Comparison of ENCODE assay signal across 8 cellular contexts in genomic region chr5:6712582-6713273, GRCh38. TPM values are rescaled to one million over a fixed set of nuclear protein-coding genes. Genes with fewer than 3 reads are reported as not detected.
DNase-seq lines count a peak whose midpoint lies in the region; ATAC-seq and TF ChIP-seq lines count a peak whose summit lies in the region.

No MANE protein-coding gene starts in this region.

- H3K27me3 Mint-ChIP-seq in mesothelial cell of epicardium (ENCODE audit: low read depth): peaks cover 2% of the 10 kb centered on the region

- peak overlapping the region; percentile 90 for H3K9ac ChIP-seq in endocrine pancreas (ENCODE audit: control insufficient read depth, insufficient read depth, low read length)

- ATAC-seq in GM21360 (IDR thresholded peaks at IDR 0.05; ENCODE audit: unreplicated experiment): peak; percentile 57

- peak overlapping the region; percentile 94 for H3K27ac Mint-ChIP-seq in mesothelial cell of epicardium

- H3K4me1 Mint-ChIP-seq in mesothelial cell of epicardium: peaks cover 35% of the 10 kb centered on the region

- no peaks in the 10 kb centered on the region for H3K9me3 Mint-ChIP-seq in mesothelial cell of epicardium

- no peaks in the 10 kb centered on the region for H3K36me3 ChIP-seq in endocrine pancreas (ENCODE audit: control insufficient read depth, insufficient read depth, low read length)

- TF ChIP-seq CTCF in mesothelial cell of epicardium (IDR thresholded peaks at IDR 0.05; ENCODE audit: unreplicated experiment): no peak

- H3K4me1 ChIP-seq in endocrine pancreas (ENCODE audit: control insufficient read depth, insufficient read depth, low read length): no peaks in the 10 kb centered on the region

- no peaks in the 10 kb centered on the region for H3K36me3 Mint-ChIP-seq in mesothelial cell of epicardium

- DNase-seq in COLO829 (ENCODE audit: low spot score) (peak; percentile 94), HS-27A (ENCODE audit: low read depth) (peak; percentile 87), NOMO-1 treated with DMSO at 0.1 percent for 48 hours (lab: John Stamatoyannopoulos, UW; ENCODE audit: unreplicated experiment) (peak; percentile 99), mesothelial cell of epicardium (ENCODE audit: low spot score in 2 of 2, unreplicated experiment in 2 of 2) (peak; percentile 97 to 99)
- DNase-seq in activated CD8-positive, alpha-beta memory T cell treated with anti-CD3 and anti-CD28 coated beads, Interleukin-2, amount 50 U/mL, for 1 hour (ENCODE audit: extremely low read depth): peak; percentile 88
- peak; percentile 93 to 96 for DNase-seq in stimulated activated CD8-positive, alpha-beta memory T cell treated with anti-CD3 and anti-CD28 coated beads, Interleukin-15, amount 100 ng/mL, for 4 hours (ENCODE audit: low read depth in 2 of 2)

- H3K9me3 ChIP-seq in endocrine pancreas (ENCODE audit: control insufficient read depth, low read length): no peaks in the 10 kb centered on the region

- H3K27me3 ChIP-seq in endocrine pancreas (ENCODE audit: control insufficient read depth, insufficient read depth, low read length): no peaks in the 10 kb centered on the region

- peak overlapping the region; percentile 81 for H3K4me3 Mint-ChIP-seq in mesothelial cell of epicardium

- peak overlapping the region; percentile 6 for H3K4me3 ChIP-seq in endocrine pancreas (ENCODE audit: control insufficient read depth, insufficient read depth, low read length)

RNA-seq across cellular contexts. Expression of gene TENT4A, which starts 0.5 kb away (rescaled TPM):
- 38.0 to 46.3 TPM (median 45.7 TPM) in 3 replicates for total RNA-seq in mesothelial cell of epicardium

Comparison
In these comparisons a context has a peak if more than half of its experiments do, and no peak if none do; other contexts are left out.
1. Peak in every context shown above with its lines: DNase-seq, ATAC-seq and H3K4me3 ChIP-seq.